In the genomic region with DNA sequence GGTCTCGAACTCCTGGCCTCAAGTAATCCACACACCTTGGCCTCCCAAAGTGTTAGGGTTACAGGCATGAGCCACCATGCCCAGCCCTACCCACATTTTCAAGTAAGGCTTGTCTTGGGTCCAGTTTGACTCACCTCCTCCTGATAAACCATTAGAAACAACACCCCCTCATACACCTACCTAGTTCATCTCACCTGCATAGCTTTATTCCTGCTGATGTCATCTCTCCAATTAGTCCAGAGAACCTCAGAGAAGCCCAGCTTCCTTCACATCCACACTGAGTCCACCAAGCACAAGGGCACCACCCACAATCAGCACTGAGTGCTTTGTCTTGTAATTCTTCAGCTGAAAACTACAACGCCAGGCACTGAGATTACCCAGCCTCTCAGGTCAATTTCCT, we compare ENCODE assay signal across 21 cellular contexts.
"Had no signal": no experiment of that assay in that cellular context is flagged by ENCODE, and none has a peak within 500 bp of the region (broad histone marks: within the 10 kb centered on the region; RNA-seq: fewer than 3 reads in every experiment).

No MANE protein-coding gene starts in this region.

- H3K4me1 ChIP-seq: lower lobe of right lung, neural progenitor cell had no signal

- H3K4me2 ChIP-seq: neural progenitor cell had no signal

- H3K36me3 ChIP-seq: esophagus squamous epithelium, lower lobe of right lung, neural progenitor cell, right lobe of liver, suprapubic skin, transverse colon had no signal

- H3K27ac ChIP-seq: esophagus squamous epithelium, lower lobe of right lung, neural progenitor cell, parathyroid adenoma, right lobe of liver, suprapubic skin had no signal

- H2AFZ ChIP-seq: neural progenitor cell, parathyroid adenoma had no signal

- H3K27me3 ChIP-seq: esophagus squamous epithelium, neural progenitor cell, right lobe of liver, suprapubic skin, transverse colon had no signal

- FAIRE-seq: colon, frontal cortex, small intestine had no signal

- ATAC-seq: left ventricle myocardium superior; naive thymus-derived CD4-positive, alpha-beta T cell; right lobe of liver; stimulated activated naive B cell treated with anti-CD40 and anti-IgM and Interleukin-4, amounts not matched to agents 10 μg/mL and 1 μg/mL and 100 μg/mL, for 72 hours had no signal

- H3K9me3 ChIP-seq: esophagus squamous epithelium, lower lobe of right lung, right lobe of liver, suprapubic skin, transverse colon had no signal

- H3K4me3 ChIP-seq: esophagus squamous epithelium, lower lobe of right lung, neural progenitor cell, right lobe of liver, suprapubic skin, transverse colon had no signal

- H3K9ac ChIP-seq: neural progenitor cell, parathyroid adenoma had no signal

- DNase-seq: effector CD8-positive, alpha-beta T cell; endodermal cell; esophagus squamous epithelium; hypothalamus; immature natural killer cell; islet precursor cell; kidney glomerular epithelial cell; left ventricle myocardium superior; lower lobe of right lung; naive thymus-derived CD4-positive, alpha-beta T cell; right lobe of liver; stimulated activated CD4-positive, alpha-beta T cell treated with anti-CD3 and anti-CD28 coated beads, Interleukin-15, amount 100 ng/mL, for 24 hours; stimulated activated CD4-positive, alpha-beta T cell treated with anti-CD3 and anti-CD28 coated beads, Interleukin-2, amount 100 ng/mL, for 48 hours; stimulated activated naive B cell treated with anti-CD40 and anti-IgM and Interleukin-4, amounts not matched to agents 10 μg/mL and 1 μg/mL and 100 μg/mL, for 72 hours had no signal
